Comparison of ENCODE assay signal across 2 cellular contexts in the genomic region with DNA sequence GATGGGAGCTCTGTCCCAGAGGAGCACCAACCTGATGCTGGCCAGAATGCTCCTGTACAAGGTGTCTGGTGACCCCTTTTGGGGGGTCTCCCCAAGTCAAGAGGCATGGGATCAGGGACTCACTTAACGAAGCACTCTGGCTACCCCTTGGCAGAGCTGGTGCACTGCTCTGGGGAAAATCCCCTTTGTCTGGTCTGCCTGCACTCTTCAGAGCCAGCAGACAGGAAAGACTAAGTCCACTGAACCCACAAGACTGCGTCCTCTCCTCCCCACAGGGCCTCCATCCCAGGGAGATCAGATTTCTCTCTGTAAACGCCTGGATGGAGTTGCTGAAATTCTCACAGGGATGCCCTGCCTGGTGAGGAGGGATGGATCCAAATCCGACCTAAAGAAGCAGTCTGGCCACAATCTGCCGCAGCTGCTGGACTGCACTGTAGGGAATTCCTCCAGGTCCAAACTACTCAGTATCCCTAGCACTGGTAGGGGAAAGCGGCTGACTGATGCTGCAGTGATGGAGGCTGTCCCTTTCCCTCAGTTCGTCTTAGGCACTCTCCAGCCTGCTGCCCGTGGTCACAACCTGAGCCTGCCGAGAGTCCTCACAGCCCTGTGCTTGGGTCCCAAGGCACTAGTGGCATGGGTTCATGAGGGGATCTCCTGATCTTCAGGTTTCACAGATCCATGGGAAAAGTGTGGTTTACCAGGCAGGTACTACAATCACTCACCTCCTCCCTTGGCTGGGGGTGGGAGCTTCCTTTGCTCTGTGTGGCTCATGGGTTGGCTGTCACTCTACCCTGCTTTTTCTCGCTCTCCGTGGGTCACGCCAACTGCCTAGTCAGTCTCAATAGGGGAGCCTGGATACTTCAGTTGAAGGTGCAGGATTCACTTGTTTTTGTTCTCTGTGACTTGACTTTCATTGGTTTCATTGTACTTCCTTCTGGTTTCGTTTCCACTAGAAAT.
TF ChIP-seq lines count a peak whose summit lies in the region.

No MANE protein-coding gene starts in this region.

TF ChIP-seq in GM23338, 12 proteins besides CTCF, POLR2A, EP300 and RAD21 (continued from another document and continues in another):
- no peak for TF ChIP-seq REST (IDR thresholded peaks at IDR 0.05; ENCODE audit: unreplicated experiment)
- TF ChIP-seq EZH2phosphoT487 (IDR thresholded peaks at IDR 0.05; ENCODE audit: unreplicated experiment), result no peak
- no peak for TF ChIP-seq POLR2AphosphoS5 (IDR thresholded peaks at IDR 0.05; ENCODE audit: low read depth)
- TF ChIP-seq ZNF331 (CRISPR knock-in tag; IDR thresholded peaks at IDR 0.05; ENCODE audit: low read depth), result no peak
- no peak for TF ChIP-seq EZH2 (IDR thresholded peaks at IDR 0.05; ENCODE audit: low read depth, unreplicated experiment)
- TF ChIP-seq ZNF114 (CRISPR knock-in tag; IDR thresholded peaks at IDR 0.05), result no peak
- TF ChIP-seq CREB1 (CRISPR knock-in tag; IDR thresholded peaks at IDR 0.05; ENCODE audit: low read depth), result no peak
- no peak for TF ChIP-seq STAT1 (IDR thresholded peaks at IDR 0.05; ENCODE audit: unreplicated experiment)
- no peak for TF ChIP-seq ZNF462 (CRISPR knock-in tag; IDR thresholded peaks at IDR 0.05)

TF ChIP-seq in WTC11, 78 proteins besides CTCF, POLR2A, EP300 and RAD21 (continued from another document):
- TF ChIP-seq ARID4B (CRISPR knock-in tag; IDR thresholded peaks at IDR 0.05; ENCODE audit: borderline replicate concordance) (no peak), ATF1 (CRISPR knock-in tag; IDR thresholded peaks at IDR 0.05) (no peak), RORB (CRISPR knock-in tag; IDR thresholded peaks at IDR 0.05) (no peak), IRF2 (CRISPR knock-in tag; IDR thresholded peaks at IDR 0.05; ENCODE audit: borderline replicate concordance, low read depth) (no peak), GTF2I (CRISPR knock-in tag; conservative IDR thresholded peaks at IDR 0.05) (no peak), CREM (CRISPR knock-in tag; IDR thresholded peaks at IDR 0.05) (no peak), ESRRA (CRISPR knock-in tag; IDR thresholded peaks at IDR 0.05; ENCODE audit: borderline replicate concordance) (no peak), SP1 (CRISPR knock-in tag; conservative IDR thresholded peaks at IDR 0.05) (no peak), FOXK1 (CRISPR knock-in tag; IDR thresholded peaks at IDR 0.05) (no peak), NFE2L1 (CRISPR knock-in tag; IDR thresholded peaks at IDR 0.05) (no peak)
- TF ChIP-seq, protein P1, sequence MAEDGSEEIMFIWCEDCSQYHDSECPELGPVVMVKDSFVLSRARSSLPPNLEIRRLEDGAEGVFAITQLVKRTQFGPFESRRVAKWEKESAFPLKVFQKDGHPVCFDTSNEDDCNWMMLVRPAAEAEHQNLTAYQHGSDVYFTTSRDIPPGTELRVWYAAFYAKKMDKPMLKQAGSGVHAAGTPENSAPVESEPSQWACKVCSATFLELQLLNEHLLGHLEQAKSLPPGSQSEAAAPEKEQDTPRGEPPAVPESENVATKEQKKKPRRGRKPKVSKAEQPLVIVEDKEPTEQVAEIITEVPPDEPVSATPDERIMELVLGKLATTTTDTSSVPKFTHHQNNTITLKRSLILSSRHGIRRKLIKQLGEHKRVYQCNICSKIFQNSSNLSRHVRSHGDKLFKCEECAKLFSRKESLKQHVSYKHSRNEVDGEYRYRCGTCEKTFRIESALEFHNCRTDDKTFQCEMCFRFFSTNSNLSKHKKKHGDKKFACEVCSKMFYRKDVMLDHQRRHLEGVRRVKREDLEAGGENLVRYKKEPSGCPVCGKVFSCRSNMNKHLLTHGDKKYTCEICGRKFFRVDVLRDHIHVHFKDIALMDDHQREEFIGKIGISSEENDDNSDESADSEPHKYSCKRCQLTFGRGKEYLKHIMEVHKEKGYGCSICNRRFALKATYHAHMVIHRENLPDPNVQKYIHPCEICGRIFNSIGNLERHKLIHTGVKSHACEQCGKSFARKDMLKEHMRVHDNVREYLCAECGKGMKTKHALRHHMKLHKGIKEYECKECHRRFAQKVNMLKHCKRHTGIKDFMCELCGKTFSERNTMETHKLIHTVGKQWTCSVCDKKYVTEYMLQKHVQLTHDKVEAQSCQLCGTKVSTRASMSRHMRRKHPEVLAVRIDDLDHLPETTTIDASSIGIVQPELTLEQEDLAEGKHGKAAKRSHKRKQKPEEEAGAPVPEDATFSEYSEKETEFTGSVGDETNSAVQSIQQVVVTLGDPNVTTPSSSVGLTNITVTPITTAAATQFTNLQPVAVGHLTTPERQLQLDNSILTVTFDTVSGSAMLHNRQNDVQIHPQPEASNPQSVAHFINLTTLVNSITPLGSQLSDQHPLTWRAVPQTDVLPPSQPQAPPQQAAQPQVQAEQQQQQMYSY (CRISPR knock-in tag; IDR thresholded peaks at IDR 0.05), result no peak
- TF ChIP-seq, protein P2, sequence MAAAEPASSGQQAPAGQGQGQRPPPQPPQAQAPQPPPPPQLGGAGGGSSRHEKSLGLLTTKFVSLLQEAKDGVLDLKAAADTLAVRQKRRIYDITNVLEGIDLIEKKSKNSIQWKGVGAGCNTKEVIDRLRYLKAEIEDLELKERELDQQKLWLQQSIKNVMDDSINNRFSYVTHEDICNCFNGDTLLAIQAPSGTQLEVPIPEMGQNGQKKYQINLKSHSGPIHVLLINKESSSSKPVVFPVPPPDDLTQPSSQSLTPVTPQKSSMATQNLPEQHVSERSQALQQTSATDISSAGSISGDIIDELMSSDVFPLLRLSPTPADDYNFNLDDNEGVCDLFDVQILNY (CRISPR knock-in tag; IDR thresholded peaks at IDR 0.05), result no peak
- TF ChIP-seq, protein P3, sequence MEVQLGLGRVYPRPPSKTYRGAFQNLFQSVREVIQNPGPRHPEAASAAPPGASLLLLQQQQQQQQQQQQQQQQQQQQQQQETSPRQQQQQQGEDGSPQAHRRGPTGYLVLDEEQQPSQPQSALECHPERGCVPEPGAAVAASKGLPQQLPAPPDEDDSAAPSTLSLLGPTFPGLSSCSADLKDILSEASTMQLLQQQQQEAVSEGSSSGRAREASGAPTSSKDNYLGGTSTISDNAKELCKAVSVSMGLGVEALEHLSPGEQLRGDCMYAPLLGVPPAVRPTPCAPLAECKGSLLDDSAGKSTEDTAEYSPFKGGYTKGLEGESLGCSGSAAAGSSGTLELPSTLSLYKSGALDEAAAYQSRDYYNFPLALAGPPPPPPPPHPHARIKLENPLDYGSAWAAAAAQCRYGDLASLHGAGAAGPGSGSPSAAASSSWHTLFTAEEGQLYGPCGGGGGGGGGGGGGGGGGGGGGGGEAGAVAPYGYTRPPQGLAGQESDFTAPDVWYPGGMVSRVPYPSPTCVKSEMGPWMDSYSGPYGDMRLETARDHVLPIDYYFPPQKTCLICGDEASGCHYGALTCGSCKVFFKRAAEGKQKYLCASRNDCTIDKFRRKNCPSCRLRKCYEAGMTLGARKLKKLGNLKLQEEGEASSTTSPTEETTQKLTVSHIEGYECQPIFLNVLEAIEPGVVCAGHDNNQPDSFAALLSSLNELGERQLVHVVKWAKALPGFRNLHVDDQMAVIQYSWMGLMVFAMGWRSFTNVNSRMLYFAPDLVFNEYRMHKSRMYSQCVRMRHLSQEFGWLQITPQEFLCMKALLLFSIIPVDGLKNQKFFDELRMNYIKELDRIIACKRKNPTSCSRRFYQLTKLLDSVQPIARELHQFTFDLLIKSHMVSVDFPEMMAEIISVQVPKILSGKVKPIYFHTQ (CRISPR knock-in tag; IDR thresholded peaks at IDR 0.05), result no peak
